8 cellular contexts compared by ENCODE assay signal in genomic region chr17:75406222-75406615, GRCh38. TPM values are rescaled to one million over a fixed set of nuclear protein-coding genes. Genes with fewer than 3 reads are reported as not detected.
DNase-seq lines count a peak whose midpoint lies in the region; ATAC-seq, FAIRE-seq and TF ChIP-seq lines count a peak whose summit lies in the region.

No MANE protein-coding gene starts in this region.

- DNase-seq in CD4-positive, CD25-positive, alpha-beta regulatory T cell, result peak in 1 of 3 donors; percentile 37
- DNase-seq in activated B cell treated with CpG ODN at 0.5 μM for 24 hours (no peak), heart left ventricle (no peak), sigmoid colon (no peak), NCI-H1694 treated with DMSO at 0.1 percent for 48 hours (lab: John Stamatoyannopoulos, UW) (no peak), HTR-8/SVneo (ENCODE audit: insufficient read length, low spot score) (no peak)

- no peak for ATAC-seq in CD4-positive, CD25-positive, alpha-beta regulatory T cell (ENCODE audit: low read depth in 2 of 2)
- ATAC-seq in activated B cell treated with CpG ODN at 0.5 μM for 24 hours (ENCODE audit: low read depth) (no peak), heart left ventricle (peak in 1 of 4 donors; percentile 2), GM19395 (IDR thresholded peaks at IDR 0.05; ENCODE audit: unreplicated experiment) (no peak)

- peaks cover 17 to 47% (median 33%) of the 10 kb centered on the region in 4 donors for H3K4me1 Mint-ChIP-seq in CD4-positive, CD25-positive, alpha-beta regulatory T cell
- peaks cover 38% of the 10 kb centered on the region for H3K4me1 Mint-ChIP-seq in activated B cell treated with CpG ODN at 0.5 μM for 24 hours

- CTCF ChIA-PET in HEK293 (lab: Yijun Ruan, JAX), result interaction anchor here (0.6 to 2.7 kb wide), 13 partner anchors 9 to 227 kb away, joined by 3 to 17 read pairs (median 4); partner anchors contain the start of genes MIF4GD, SMIM5 and TSEN54
- CTCF ChIA-PET in activated B cell treated with CpG ODN at 0.5 μM for 24 hours (lab: Charles Lee), result interaction anchor here (0.7 to 2.5 kb wide), 8 partner anchors 61 to 292 kb away, joined by 3 to 17 read pairs (median 5); partner anchors contain the start of gene SLC25A19

- no peaks in the 10 kb centered on the region for H3K9me3 Mint-ChIP-seq in CD4-positive, CD25-positive, alpha-beta regulatory T cell
- no peaks in the 10 kb centered on the region for H3K9me3 Mint-ChIP-seq in activated B cell treated with CpG ODN at 0.5 μM for 24 hours

- no peaks in the 10 kb centered on the region for H3K27me3 ChIP-seq in CD4-positive, CD25-positive, alpha-beta regulatory T cell (ENCODE audit: control insufficient read depth, insufficient read depth, low read length)
- no peaks in the 10 kb centered on the region for H3K27me3 ChIP-seq in heart left ventricle
- no peaks in the 10 kb centered on the region for H3K27me3 ChIP-seq in sigmoid colon

- H3K4me1 ChIP-seq in CD4-positive, CD25-positive, alpha-beta regulatory T cell (ENCODE audit: control insufficient read depth, insufficient read depth, low read length, poor library complexity, severe bottlenecking), result peaks cover 48% of the 10 kb centered on the region
- 0 out of 2 replicates have a peak, but pooled peaks cover 8% of the 10 kb centered on the region for H3K4me1 ChIP-seq in HEK293 (ENCODE audit: control insufficient read depth, insufficient read depth, low read length)
- peaks cover 2 to 41% (median 25%) of the 10 kb centered on the region in 12 donors for H3K4me1 ChIP-seq in heart left ventricle
- H3K4me1 ChIP-seq in sigmoid colon, result peaks cover 0 to 37% (median 22%) of the 10 kb centered on the region in 4 donors

- no peak for TF ChIP-seq EP300 in sigmoid colon (IDR thresholded peaks at IDR 0.05)

- H3K4me3 Mint-ChIP-seq in CD4-positive, CD25-positive, alpha-beta regulatory T cell, result peak overlapping the region; percentile 93 to 99 (median 96)
- H3K4me3 Mint-ChIP-seq in activated B cell treated with CpG ODN at 0.5 μM for 24 hours, result peak overlapping the region; percentile 99

- TF ChIP-seq CTCF in HEK293 (tag by site-specific recombination; IDR thresholded peaks at IDR 0.05), result no peak
- no peak for TF ChIP-seq CTCF in activated B cell treated with CpG ODN at 0.5 μM for 24 hours (IDR thresholded peaks at IDR 0.05)
- TF ChIP-seq CTCF in heart left ventricle (IDR thresholded peaks at IDR 0.05), result no peak
- TF ChIP-seq CTCF in sigmoid colon (IDR thresholded peaks at IDR 0.05), result no peak

- POLR2A ChIA-PET in HEK293 (lab: Yijun Ruan, JAX), result interaction anchor here (0.5 to 2.8 kb wide), 35 partner anchors 8 to 533 kb away, joined by 3 to 52 read pairs (median 4); partner anchors contain the start of genes FDXR, GGA3, MIF4GD and MRPL58
- POLR2A ChIA-PET in activated B cell treated with CpG ODN at 0.5 μM for 24 hours (lab: Charles Lee), result interaction anchor here (0.5 to 6.7 kb wide), 27 partner anchors 10 to 374 kb away, joined by 3 to 136 read pairs (median 8); partner anchors contain the start of genes GGA3, MIF4GD, MRPS7 and SLC25A19

- 6 to 10% (median 7%) methylated on average over 9 of the region's 9 CpGs for WGBS in heart left ventricle, 4 donors
- 5 to 8% methylated on average over 9 of the region's 9 CpGs for WGBS in sigmoid colon, 2 donors

- peak overlapping the region in 2 of 3 donors; percentile 43 to 94 for H3K27ac Mint-ChIP-seq in CD4-positive, CD25-positive, alpha-beta regulatory T cell
- peak overlapping the region; percentile 97 for H3K27ac Mint-ChIP-seq in activated B cell treated with CpG ODN at 0.5 μM for 24 hours

- H3K9me3 ChIP-seq in CD4-positive, CD25-positive, alpha-beta regulatory T cell (ENCODE audit: control insufficient read depth in 2 of 2, low read length in 2 of 2), result no peaks in the 10 kb centered on the region
- H3K9me3 ChIP-seq in HEK293 (ENCODE audit: control insufficient read depth, insufficient read depth, low read depth, low read length) (no peaks in the 10 kb centered on the region), heart left ventricle (no peaks in the 10 kb centered on the region), sigmoid colon (no peaks in the 10 kb centered on the region)

- no peak for FAIRE-seq in HTR-8/SVneo (lab: Jason Lieb, UNC)

- H3K27ac ChIP-seq in CD4-positive, CD25-positive, alpha-beta regulatory T cell (ENCODE audit: insufficient read depth, low read length, poor library complexity, severe bottlenecking), result peak overlapping the region; percentile 56
- H3K27ac ChIP-seq in HEK293 (ENCODE audit: extremely low read depth, low read depth, low read length) (no peak overlapping the region), heart left ventricle (peak overlapping the region in 10 of 12 donors; percentile 11 to 99 (median 92)), sigmoid colon (peak overlapping the region; percentile 92 to 97 (median 97))

- no peak for TF ChIP-seq POLR2A in heart left ventricle (IDR thresholded peaks at IDR 0.05)
- no peak for TF ChIP-seq POLR2A in sigmoid colon (IDR thresholded peaks at IDR 0.05)

- H3K36me3 Mint-ChIP-seq in CD4-positive, CD25-positive, alpha-beta regulatory T cell, result no peaks in the 10 kb centered on the region
- peaks cover 24% of the 10 kb centered on the region for H3K36me3 Mint-ChIP-seq in activated B cell treated with CpG ODN at 0.5 μM for 24 hours (ENCODE audit: low read depth)

- H3K27me3 Mint-ChIP-seq in CD4-positive, CD25-positive, alpha-beta regulatory T cell, result peaks cover 5% of the 10 kb centered on the region
- no peaks in the 10 kb centered on the region for H3K27me3 Mint-ChIP-seq in activated B cell treated with CpG ODN at 0.5 μM for 24 hours

- intact Hi-C loops in activated B cell treated with CpG ODN at 0.5 μM for 24 hours (cut with micrococcal nuclease) (loop anchor here (5.0 to 10.0 kb wide), 2 partner anchors 221 to 1331 kb away; partner anchors contain the start of genes MFSD11, SRSF2 and SUMO2), heart left ventricle (cut with DNase I) (loop anchor here in 2 of 10 donors (5.0 to 10.0 kb wide), 2 partner anchors 121 to 294 kb away; partner anchors contain the start of gene SLC25A19 (in 1 of the 2)), sigmoid colon (cut with DNase I) (loop anchor here (5.0 kb wide), 2 partner anchors 134 to 181 kb away; partner anchors contain the start of genes MIF4GD and MYO15B)

- peak overlapping the region; percentile 91 for H3K4me3 ChIP-seq in CD4-positive, CD25-positive, alpha-beta regulatory T cell (ENCODE audit: low read depth, low read length)
- H3K4me3 ChIP-seq in HEK293 (ENCODE audit: low read depth, low read length) (peak overlapping the region; percentile 96), heart left ventricle (peak overlapping the region; percentile 67 to 100 (median 96)), sigmoid colon (peak overlapping the region; percentile 92 to 100 (median 96))

- no peaks in the 10 kb centered on the region for H3K36me3 ChIP-seq in CD4-positive, CD25-positive, alpha-beta regulatory T cell (ENCODE audit: control insufficient read depth, insufficient read depth, low read length)
- H3K36me3 ChIP-seq in HEK293 (ENCODE audit: control insufficient read depth in 2 of 2, insufficient read depth in 1 of 2, low read length in 2 of 2), result no peaks in the 10 kb centered on the region
- H3K36me3 ChIP-seq in heart left ventricle, result no peaks in the 10 kb centered on the region
- no peaks in the 10 kb centered on the region for H3K36me3 ChIP-seq in sigmoid colon

TF ChIP-seq in HEK293, 187 proteins besides CTCF, POLR2A, EP300 and RAD21 (continues in another document):
- TF ChIP-seq ZNF658 (tag by site-specific recombination; IDR thresholded peaks at IDR 0.05), result no peak
- no peak for TF ChIP-seq ZNF426 (tag by site-specific recombination; IDR thresholded peaks at IDR 0.05)
- no peak for TF ChIP-seq BCL11B (tag by site-specific recombination; IDR thresholded peaks at IDR 0.05; ENCODE audit: low read depth)
- TF ChIP-seq FEZF1 (tag by site-specific recombination; IDR thresholded peaks at IDR 0.05), result no peak
- no peak for TF ChIP-seq ZNF280D (tag by site-specific recombination; IDR thresholded peaks at IDR 0.05)
- TF ChIP-seq ZNF2 (tag by site-specific recombination; IDR thresholded peaks at IDR 0.05), result no peak
- TF ChIP-seq ZNF341 (tag by site-specific recombination; IDR thresholded peaks at IDR 0.05; ENCODE audit: low read depth), result peak; percentile 62; the same call in 1 of the 2 replicates

RNA-seq across cellular contexts. Expression of gene GRB2, which starts 0.7 kb away (rescaled TPM):
- 142 TPM for total RNA-seq in CD4-positive, CD25-positive, alpha-beta regulatory T cell
- polyA plus RNA-seq in CD4-positive, CD25-positive, alpha-beta regulatory T cell, result 100 to 1,000 TPM; 131 to 152 (median 138) TPM
- total RNA-seq in activated B cell treated with CpG ODN at 0.5 μM for 24 hours, result 307 and 320 TPM in 2 replicates
- 100 to 1,000 TPM in 2 of 9 donors, 10 to 100 TPM in 7; 37.2 to 145 (median 67.7) TPM for total RNA-seq in heart left ventricle
- 10 to 100 TPM; 24.5 to 68.2 TPM for polyA plus RNA-seq in heart left ventricle
- 100 to 1,000 TPM in 1 of 4 donors, 10 to 100 TPM in 3; 75.3 to 103 (median 84.4) TPM for total RNA-seq in sigmoid colon
- 10 to 100 TPM; 56.5 to 94.4 (median 77.4) TPM for polyA plus RNA-seq in sigmoid colon

RNA-seq across cellular contexts. Expression of gene TMEM94, which starts 50.2 kb away (rescaled TPM):
- total RNA-seq in CD4-positive, CD25-positive, alpha-beta regulatory T cell, result 94.7 TPM
- 1 to 10 TPM; 4.0 to 8.4 (median 6.2) TPM for polyA plus RNA-seq in CD4-positive, CD25-positive, alpha-beta regulatory T cell
- total RNA-seq in activated B cell treated with CpG ODN at 0.5 μM for 24 hours (80.3 and 86.6 TPM in 2 replicates), heart left ventricle (100 to 1,000 TPM in 1 of 9 donors, 10 to 100 TPM in 8; 35.7 to 130 (median 52.7) TPM), sigmoid colon (10 to 100 TPM; 15.3 to 74.8 (median 32.4) TPM)
- polyA plus RNA-seq in heart left ventricle (10 to 100 TPM; 34.1 to 35.0 TPM), sigmoid colon (10 to 100 TPM in 2 of 3 donors, 1 to 10 TPM in 1; 6.2 to 70.4 (median 22.8) TPM)
